In the genomic region with DNA sequence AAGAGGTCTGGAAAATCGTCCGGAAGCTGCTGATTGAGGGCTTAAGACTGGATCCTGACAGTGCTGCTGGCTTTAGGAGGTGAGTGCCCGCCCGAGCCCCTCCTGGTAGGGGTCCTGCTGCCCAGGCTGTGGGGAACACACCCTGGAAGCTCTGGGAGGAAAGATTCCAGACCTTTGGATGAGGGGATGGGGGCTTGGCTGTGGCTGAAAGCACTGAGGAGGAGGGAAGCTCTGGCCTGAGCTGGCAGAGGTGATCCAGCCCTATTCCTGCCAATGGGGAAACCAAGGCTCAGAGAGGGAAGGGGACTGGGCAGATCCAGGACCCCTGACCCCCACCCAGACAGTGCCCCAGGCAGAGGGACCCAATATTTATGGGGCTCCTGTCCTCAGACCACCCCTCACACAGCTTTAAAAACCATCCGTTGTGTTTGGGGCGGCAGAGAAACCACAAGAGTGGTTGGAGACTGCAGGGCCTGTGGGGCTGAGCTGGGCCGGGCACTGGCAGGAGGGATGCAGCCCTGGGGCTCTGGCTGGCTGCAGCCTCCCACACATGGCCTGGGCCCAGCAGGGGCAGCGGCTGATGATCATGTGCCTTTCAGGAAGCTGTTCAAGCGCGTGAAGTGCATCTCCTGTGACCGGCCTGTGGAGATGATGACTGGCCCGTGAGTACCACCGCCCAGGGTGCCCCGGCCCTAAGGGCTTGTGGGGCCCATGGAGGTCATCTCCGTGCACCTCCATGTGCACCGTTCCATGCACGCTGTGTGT, we compare ENCODE assay signal across 17 cellular contexts. TPM values are rescaled to one million over a fixed set of nuclear protein-coding genes. Genes with fewer than 3 reads are reported as not detected.
"Had no signal": no experiment of that assay in that cellular context is flagged by ENCODE, and none has a peak within 500 bp of the region (broad histone marks: within the 10 kb centered on the region; RNA-seq: fewer than 3 reads in every experiment).

No MANE protein-coding gene starts in this region.

- H3K9me3 Mint-ChIP-seq: activated T-helper 17 cell treated with anti-CD3 and anti-CD28 coated beads, Interleukin-2, amount 50 U/mL, for 72 hours; T-helper 2 cell treated with Interferon-gamma antibody and Interleukin-4, amounts not matched to agents 5 μg/mL and 100 μg/mL, for 36 hours had no signal

- H3K4me1 ChIP-seq: foreskin keratinocyte had no signal

- H3K4me3 ChIP-seq: stomach, thoracic aorta had no signal

- DNase-seq: activated CD4-positive, CD25-positive, alpha-beta regulatory T cell; activated naive CD4-positive, alpha-beta T cell treated with Interleukin-2 at 50 U/mL for 16 hours; anterior cingulate cortex; cortex of kidney; effector CD4-positive, alpha-beta T cell; foreskin keratinocyte; head of caudate nucleus; kidney glomerular epithelial cell; nephron progenitor cell; stimulated activated CD4-positive, alpha-beta T cell treated with anti-CD3 and anti-CD28 coated beads, Interleukin-12 subunit alpha, Interleukin-12 subunit beta, amount 100 ng/mL, for 4 hours; stimulated activated CD4-positive, alpha-beta T cell treated with anti-CD3 and anti-CD28 coated beads, Interleukin-2, amount 100 ng/mL, for 24 hours; stomach had no signal

- H3K4me3 Mint-ChIP-seq: activated T-helper 17 cell treated with anti-CD3 and anti-CD28 coated beads, Interleukin-2, amount 50 U/mL, for 72 hours; nephron progenitor cell; T-helper 2 cell treated with Interferon-gamma antibody and Interleukin-4, amounts not matched to agents 5 μg/mL and 100 μg/mL, for 36 hours had no signal

- ATAC-seq: activated T-helper 17 cell treated with anti-CD3 and anti-CD28 coated beads, Interleukin-2, amount 50 U/mL, for 72 hours; foreskin keratinocyte had no signal

- H3K9me3 ChIP-seq: thoracic aorta had no signal

- H3K36me3 ChIP-seq: stomach, thoracic aorta had no signal

- H3K27me3 Mint-ChIP-seq: activated T-helper 17 cell treated with anti-CD3 and anti-CD28 coated beads, Interleukin-2, amount 50 U/mL, for 72 hours had no signal

- H3K27ac ChIP-seq: foreskin keratinocyte, stomach, thoracic aorta had no signal

- H3K4me1 Mint-ChIP-seq: activated T-helper 17 cell treated with anti-CD3 and anti-CD28 coated beads, Interleukin-2, amount 50 U/mL, for 72 hours had no signal

- FAIRE-seq: endothelial cell of umbilical vein had no signal

- H3K27ac Mint-ChIP-seq: activated T-helper 17 cell treated with anti-CD3 and anti-CD28 coated beads, Interleukin-2, amount 50 U/mL, for 72 hours; nephron progenitor cell; T-helper 2 cell treated with Interferon-gamma antibody and Interleukin-4, amounts not matched to agents 5 μg/mL and 100 μg/mL, for 36 hours had no signal

RNA-seq across cellular contexts. Expression of a gene that starts 35.7 kb away (rescaled TPM):
- total RNA-seq: activated T-helper 17 cell treated with anti-CD3 and anti-CD28 coated beads, Interleukin-2, amount 50 U/mL, for 72 hours; endothelial cell of umbilical vein; foreskin keratinocyte; pulmonary artery endothelial cell; thoracic aorta had no signal
- polyA plus RNA-seq: endothelial cell of umbilical vein, foreskin keratinocyte, stomach had no signal
